In genomic region chr20:30511322-30512030, GRCh38 we compare ENCODE assay signal across 14 cellular contexts.
DNase-seq lines count a peak whose midpoint lies in the region; ATAC-seq and TF ChIP-seq lines count a peak whose summit lies in the region.
"Had no signal": no experiment of that assay in that cellular context is flagged by ENCODE, and none has a peak within 500 bp of the region (broad histone marks: within the 10 kb centered on the region; RNA-seq: fewer than 3 reads in every experiment).

No MANE protein-coding gene starts in this region.

- peak; percentile 48 to 70 for ATAC-seq in upper lobe of left lung (ENCODE audit: low FRiP score in 2 of 2)
- no peak for ATAC-seq in HG03460 (IDR thresholded peaks at IDR 0.05; ENCODE audit: unreplicated experiment)
- ATAC-seq: A549 had no signal

- intact Hi-C loops in stomach (cut with DNase I; ENCODE audit: low total_unique reads): no loop called here

- no peak overlapping the region for H3K4me3 ChIP-seq in H7 (ENCODE audit: insufficient read depth, low read depth, low read length)
- no peak overlapping the region for H3K4me3 ChIP-seq in upper lobe of left lung
- H3K4me3 ChIP-seq in stomach: no peak overlapping the region
- H3K4me3 ChIP-seq: A549, BLaER1, HAP-1 had no signal

- no peaks in the 10 kb centered on the region for H3K27me3 ChIP-seq in H7 (ENCODE audit: control insufficient read depth, insufficient read depth, low read length)
- H3K27me3 ChIP-seq in upper lobe of left lung: no peaks in the 10 kb centered on the region
- peaks cover 0 to 3% (median 0%) of the 10 kb centered on the region in 3 donors for H3K27me3 ChIP-seq in stomach
- H3K27me3 ChIP-seq: BLaER1 had no signal

- H3K27ac ChIP-seq in upper lobe of left lung (no peak overlapping the region), stomach (no peak overlapping the region)
- H3K27ac ChIP-seq: A549, BLaER1 had no signal

- WGBS in upper lobe of left lung, 2 donors: 82 to 85% methylated on average over 17 to 39 of the region's 39 CpGs
- WGBS in stomach, 5 donors: 77 to 89% (median 83%) methylated on average over 38 to 39 of the region's 39 CpGs

- TF ChIP-seq EP300 in upper lobe of left lung (IDR thresholded peaks at IDR 0.05) (no peak), stomach (IDR thresholded peaks at IDR 0.05) (no peak)

- DNase-seq in D341Med (ENCODE audit: low spot score) (peak; percentile 25), H7 (peak; percentile 38), iPS-NIHi11 (ENCODE audit: low spot score) (peak; percentile 7), upper lobe of left lung (peak in 1 of 2 donors; percentile 84), SW 1271 (lab: John Stamatoyannopoulos, UW) (no peak), stomach (no peak)
- DNase-seq: AML-193; CD4-positive, alpha-beta memory T cell; DMS79 treated with DMSO at 0.1 percent for 48 hours; GF-D8 had no signal

- TF ChIP-seq POLR2A in upper lobe of left lung (IDR thresholded peaks at IDR 0.05): no peak
- TF ChIP-seq POLR2A in stomach (IDR thresholded peaks at IDR 0.05): no peak

- H3K9me3 ChIP-seq in upper lobe of left lung (peaks cover 0 to 26% (median 3%) of the 10 kb centered on the region in 4 donors), stomach (peaks cover 0 to 50% (median 26%) of the 10 kb centered on the region in 4 donors)
- H3K9me3 ChIP-seq: A549, HAP-1 had no signal

- TF ChIP-seq CTCF in upper lobe of left lung (IDR thresholded peaks at IDR 0.05) (no peak), stomach (IDR thresholded peaks at IDR 0.05) (no peak)

- no peaks in the 10 kb centered on the region for H3K4me1 ChIP-seq in upper lobe of left lung
- H3K4me1 ChIP-seq in stomach: no peaks in the 10 kb centered on the region
- H3K4me1 ChIP-seq: A549, BLaER1, HAP-1 had no signal

- H3K36me3 ChIP-seq in H7 (replicated peaks; ENCODE audit: control insufficient read depth, insufficient read depth, low read length) (no peaks in the 10 kb centered on the region), upper lobe of left lung (no peaks in the 10 kb centered on the region), stomach (no peaks in the 10 kb centered on the region)
- H3K36me3 ChIP-seq: BLaER1, HAP-1 had no signal

Comparison
In these comparisons a context has a peak if more than half of its experiments do, and no peak if none do; other contexts are left out.
1. DNase-seq: peak in D341Med (single experiment), H7 (single experiment) and iPS-NIHi11 (single experiment); none in SW 1271 (0 of 2) and stomach (single experiment).